In the genomic region with DNA sequence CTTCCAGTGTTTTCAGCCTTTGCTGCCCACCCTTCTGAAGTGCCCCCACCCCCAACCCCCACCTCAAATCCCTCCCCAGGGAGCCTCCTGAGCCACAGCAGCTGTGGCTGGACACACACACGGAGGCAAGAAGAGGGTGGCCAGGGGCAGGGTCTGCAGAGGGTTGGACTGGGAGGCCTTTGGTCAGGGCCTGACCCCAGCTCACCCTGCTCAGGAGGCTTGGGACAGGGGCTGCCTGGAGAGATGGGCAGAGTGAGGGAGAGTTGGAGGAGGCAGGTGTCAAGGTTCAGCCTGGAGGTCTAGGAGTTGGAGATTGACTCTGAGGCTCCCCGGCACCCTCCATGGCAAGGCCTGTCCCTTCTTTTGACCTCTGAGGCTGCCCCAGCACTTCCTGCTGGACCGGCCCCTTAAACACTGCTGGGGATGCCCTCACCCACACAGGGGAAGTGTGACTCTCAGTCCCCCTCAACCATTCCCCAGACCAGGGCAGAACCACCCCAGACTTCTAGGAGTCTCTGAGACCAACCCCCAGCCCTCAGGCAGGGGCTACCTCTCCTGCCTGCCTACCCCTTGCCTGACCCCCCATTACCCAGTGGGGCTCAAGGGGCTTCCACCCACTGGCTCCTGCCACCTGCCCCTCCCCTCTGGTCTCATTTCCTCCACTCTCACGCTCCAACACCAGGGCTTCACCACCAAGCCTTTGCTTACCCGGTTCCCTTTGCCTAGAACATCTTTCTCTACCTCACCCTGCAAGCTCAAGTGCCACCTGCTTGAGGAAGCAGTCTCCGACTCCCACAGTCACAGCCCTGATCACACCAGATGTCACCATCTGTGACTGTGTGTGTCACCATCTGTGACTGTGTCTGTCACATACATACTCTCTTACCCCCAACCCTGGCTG, we compare ENCODE assay signal across 8 cellular contexts. TPM values are rescaled to one million over a fixed set of nuclear protein-coding genes. Genes with fewer than 3 reads are reported as not detected.
A peak's percentile ranks its signal among the peaks of the same experiment; 100 is the strongest.
DNase-seq lines count a peak whose midpoint lies in the region; ATAC-seq and TF ChIP-seq lines count a peak whose summit lies in the region.

No MANE protein-coding gene starts in this region.

- H3K4me1 Mint-ChIP-seq in Caco-2 (ENCODE audit: low read depth, unreplicated experiment), result peaks cover 41% of the 10 kb centered on the region
- peaks cover 85% of the 10 kb centered on the region for H3K4me1 Mint-ChIP-seq in dendritic cell treated with granulocyte-macrophage colony-stimulating factor and Interleukin-4, amounts not matched to agents 40 ng/mL and 50 ng/mL, for 4 days (ENCODE audit: low read depth)

- DNase-seq in Caco-2 (peak in 1 of 2 experiments; percentile 40), IMR-90 (no peak), NCI-H1417 treated with DMSO at 0.1 percent for 48 hours (lab: John Stamatoyannopoulos, UW) (no peak), NCI-H187 (lab: John Stamatoyannopoulos, UW) (no peak)
- DNase-seq in activated CD4-positive, alpha-beta T cell treated with anti-CD3 and anti-CD28 coated beads for 4 hours, result no peak
- no peak for DNase-seq in activated effector memory CD4-positive, alpha-beta T cell treated with anti-CD3 and anti-CD28 coated beads, Interleukin-2, amount 50 U/mL, for 16 hours

- no peak for ATAC-seq in IMR-90 (ENCODE audit: low read depth)

- TF ChIP-seq RAD21 in IMR-90 (IDR thresholded peaks at IDR 0.05; ENCODE audit: low read length), result no peak

- no peak overlapping the region for H2BK20ac ChIP-seq in IMR-90 (ENCODE audit: low read depth, low read length)

- H3K9me3 Mint-ChIP-seq in Caco-2 (ENCODE audit: unreplicated experiment), result no peaks in the 10 kb centered on the region
- no peaks in the 10 kb centered on the region for H3K9me3 Mint-ChIP-seq in dendritic cell treated with granulocyte-macrophage colony-stimulating factor and Interleukin-4, amounts not matched to agents 40 ng/mL and 50 ng/mL, for 4 days

- H2BK120ac ChIP-seq in IMR-90 (ENCODE audit: low read depth, low read length), result no peak overlapping the region

- no peak overlapping the region for H4K91ac ChIP-seq in IMR-90 (ENCODE audit: insufficient read depth, low read depth, low read length)

- no TSS peak for BruUV-seq in Caco-2 (replicated peaks; lab: Mats Ljungman, UMichigan)
- no TSS peak for BruUV-seq in IMR-90 (replicated peaks; lab: Mats Ljungman, UMichigan)

- no peaks in the 10 kb centered on the region for H3K9me3 ChIP-seq in Caco-2
- H3K9me3 ChIP-seq in IMR-90 (ENCODE audit: control insufficient read depth, insufficient read depth, low read length), result no peaks in the 10 kb centered on the region

- peaks cover 11% of the 10 kb centered on the region for H3K36me3 Mint-ChIP-seq in Caco-2 (ENCODE audit: insufficient read depth, unreplicated experiment)
- H3K36me3 Mint-ChIP-seq in dendritic cell treated with granulocyte-macrophage colony-stimulating factor and Interleukin-4, amounts not matched to agents 40 ng/mL and 50 ng/mL, for 4 days (ENCODE audit: low read depth), result peaks cover 21% of the 10 kb centered on the region

- no peak overlapping the region for H3K4me3 Mint-ChIP-seq in Caco-2 (ENCODE audit: unreplicated experiment)
- no peak overlapping the region for H3K4me3 Mint-ChIP-seq in dendritic cell treated with granulocyte-macrophage colony-stimulating factor and Interleukin-4, amounts not matched to agents 40 ng/mL and 50 ng/mL, for 4 days

- no peak overlapping the region; the same call in 1 of the 2 replicates for H3K14ac ChIP-seq in IMR-90 (replicated peaks; ENCODE audit: low read depth, low read length)

- H2BK5ac ChIP-seq in IMR-90 (ENCODE audit: low read depth, low read length, poor library complexity, severe bottlenecking), result no peak overlapping the region

- in situ Hi-C loops in IMR-90 (cut with MboI; ENCODE audit: low sequenced_read_pairs), result no loop called here

- TF ChIP-seq POLR2A in GM19099 (IDR thresholded peaks at IDR 0.05; ENCODE audit: extremely low read depth, insufficient read length, low read depth) (peak; percentile 11), IMR-90 (IDR thresholded peaks at IDR 0.05; ENCODE audit: low read depth, low read length) (no peak)

- no peak overlapping the region for H3K4me2 ChIP-seq in IMR-90 (ENCODE audit: low read depth, low read length)

- WGBS in IMR-90 (ENCODE audit: extremely low coverage in 2 of 2, insufficient read length in 1 of 2), 2 experiments, result 100% methylated on average over 1 of the region's 6 CpGs; no CpG with 5 or more reads in 1 of the 2 experiments

- no peak overlapping the region for H2AK9ac ChIP-seq in IMR-90 (replicated peaks; ENCODE audit: low read depth, low read length, poor library complexity)

- H3K4me3 ChIP-seq in Caco-2 (ENCODE audit: low read depth, low read length) (no peak overlapping the region), IMR-90 (ENCODE audit: insufficient read depth, low read depth, low read length) (no peak overlapping the region)

- no peak overlapping the region for H2BK15ac ChIP-seq in IMR-90 (ENCODE audit: low read depth, low read length)

- H3K4me1 ChIP-seq in Caco-2 (peaks cover 29% of the 10 kb centered on the region), IMR-90 (ENCODE audit: control insufficient read depth, insufficient read depth, low read length) (peaks cover 13% of the 10 kb centered on the region)

- no peak overlapping the region for H3K18ac ChIP-seq in IMR-90 (ENCODE audit: low read depth, low read length)

- no peak overlapping the region; the same call in 1 of the 2 replicates for H3K23ac ChIP-seq in IMR-90 (ENCODE audit: low read depth, low read length)

- no peak overlapping the region for H3K9ac ChIP-seq in IMR-90 (ENCODE audit: low read depth, low read length)

- H2AK5ac ChIP-seq in IMR-90 (ENCODE audit: low read depth, low read length), result peak overlapping the region; percentile 24; the same call in 1 of the 2 replicates

- no peaks in the 10 kb centered on the region for H3K27me3 ChIP-seq in Caco-2 (replicated peaks; ENCODE audit: control insufficient read depth, insufficient read depth, low read length)
- no peaks in the 10 kb centered on the region for H3K27me3 ChIP-seq in IMR-90 (ENCODE audit: control insufficient read depth, insufficient read depth, low read length)

- H4K5ac ChIP-seq in IMR-90 (ENCODE audit: low read depth, low read length), result no peak overlapping the region

- H3K36me3 ChIP-seq in Caco-2 (ENCODE audit: control insufficient read depth, insufficient read depth, low read length) (peaks cover 2% of the 10 kb centered on the region), IMR-90 (ENCODE audit: control insufficient read depth, insufficient read depth, low read length) (0 out of 2 replicates have a peak, but pooled peaks cover 1% of the 10 kb centered on the region)

- H3K9me1 ChIP-seq in IMR-90 (ENCODE audit: insufficient read depth, low read length), result peaks cover 24% of the 10 kb centered on the region

- peak overlapping the region; percentile 9 for H2AFZ ChIP-seq in IMR-90 (replicated peaks; ENCODE audit: low read length, poor library complexity)

- peaks cover 33 to 73% of the 10 kb centered on the region in 2 experiments for H3K79me1 ChIP-seq in IMR-90 (ENCODE audit: low read depth in 1 of 2, low read length in 2 of 2)

- no peak overlapping the region for H3K56ac ChIP-seq in IMR-90 (ENCODE audit: extremely low read depth, insufficient read depth, low read length)

- no peak for TF ChIP-seq CTCF in Caco-2 (IDR thresholded peaks at IDR 0.05; ENCODE audit: insufficient read depth in 1 of 2, low read depth in 1 of 2, low read length in 1 of 2, severe bottlenecking in 1 of 2, unreplicated experiment in 1 of 2)
- no peak for TF ChIP-seq CTCF in IMR-90 (conservative IDR thresholded peaks at IDR 0.05; ENCODE audit: low read depth, low read length)

- H3K27me3 Mint-ChIP-seq in Caco-2 (ENCODE audit: insufficient read depth, unreplicated experiment), result no peaks in the 10 kb centered on the region
- no peaks in the 10 kb centered on the region for H3K27me3 Mint-ChIP-seq in dendritic cell treated with granulocyte-macrophage colony-stimulating factor and Interleukin-4, amounts not matched to agents 40 ng/mL and 50 ng/mL, for 4 days

- no peak overlapping the region for H4K8ac ChIP-seq in IMR-90 (ENCODE audit: low read depth in 2 of 2, low read length in 2 of 2)

- CTCF ChIA-PET in Caco-2 (lab: Charles Lee), result interaction anchor here (3.4 kb wide), 1 partner anchor 18 kb away, joined by 20 read pairs; no protein-coding TSS in a partner anchor
- CTCF ChIA-PET in IMR-90 (lab: Yijun Ruan, JAX), result no interaction called here

- POLR2A ChIA-PET in Caco-2 (lab: Charles Lee) (interaction anchor here (1.0 kb wide), 1 partner anchor 43 kb away, joined by 4 read pairs; no protein-coding TSS in a partner anchor), IMR-90 (lab: Charles Lee; ENCODE audit: unreplicated experiment) (no interaction called here)

- intact Hi-C loops in Caco-2 (cut with micrococcal nuclease; ENCODE audit: unreplicated experiment), result no loop called here
- intact Hi-C loops in IMR-90 (cut with micrococcal nuclease), result no loop called here
- intact Hi-C loops in dendritic cell treated with granulocyte-macrophage colony-stimulating factor and Interleukin-4, amounts not matched to agents 40 ng/mL and 50 ng/mL, for 4 days (cut with micrococcal nuclease), result no loop called here

- H3K27ac ChIP-seq in IMR-90 (ENCODE audit: insufficient read depth, low read length), result no peak overlapping the region

- dilution Hi-C loops in IMR-90 (cut with HindIII; ENCODE audit: low sequenced_read_pairs, unreplicated experiment), result no loop called here

- H3K4ac ChIP-seq in IMR-90 (ENCODE audit: low read depth, low read length), result no peak overlapping the region

- H4K20me1 ChIP-seq in IMR-90 (ENCODE audit: insufficient read depth, low read length), result peaks cover 34% of the 10 kb centered on the region

- H3K27ac Mint-ChIP-seq in Caco-2 (ENCODE audit: unreplicated experiment), result peak overlapping the region; percentile 91
- H3K27ac Mint-ChIP-seq in dendritic cell treated with granulocyte-macrophage colony-stimulating factor and Interleukin-4, amounts not matched to agents 40 ng/mL and 50 ng/mL, for 4 days, result peak overlapping the region; percentile 90

TF ChIP-seq in IMR-90, 13 proteins besides CTCF, POLR2A, EP300 and RAD21 (continues in another document):
- no peak for TF ChIP-seq CEBPB (IDR thresholded peaks at IDR 0.05; ENCODE audit: low read depth, low read length)
- TF ChIP-seq MXI1 (IDR thresholded peaks at IDR 0.05; ENCODE audit: borderline replicate concordance, low read depth, low read length), result no peak
- TF ChIP-seq MAZ (IDR thresholded peaks at IDR 0.05; ENCODE audit: borderline replicate concordance, low read depth, low read length), result no peak
- TF ChIP-seq NFE2L2 (IDR thresholded peaks at IDR 0.05; ENCODE audit: low read depth, low read length), result no peak
- TF ChIP-seq MAFK (IDR thresholded peaks at IDR 0.05; ENCODE audit: low read depth, low read length), result no peak

RNA-seq across cellular contexts. Expression of a gene that starts 8.6 kb away (rescaled TPM):
- 87.1 and 102 TPM in 2 replicates for total RNA-seq in Caco-2 (2022)
- 37.6 and 38.0 TPM in 2 replicates for total RNA-seq in IMR-90 (2012; rRNA removed)
- polyA plus RNA-seq in IMR-90 (2012; rRNA removed), result 59.4 and 63.1 TPM in 2 replicates
- polyA plus RNA-seq in IMR-90 (2012; cell fraction: cytosol; rRNA removed), result 42.2 and 63.5 TPM in 2 replicates
- polyA plus RNA-seq in IMR-90 (2012; cell fraction: nucleus; rRNA removed; ENCODE audit: low replicate concordance), result 119 and 357 TPM in 2 replicates

RNA-seq across cellular contexts. Expression of a gene that starts 50.3 kb away (rescaled TPM):
- total RNA-seq in Caco-2 (2022) (492 and 501 TPM in 2 replicates), IMR-90 (2012; rRNA removed) (22.2 and 23.8 TPM in 2 replicates)
- polyA plus RNA-seq in IMR-90 (2012; rRNA removed), result 32.9 and 37.4 TPM in 2 replicates
- 51.8 and 54.8 TPM in 2 replicates for polyA plus RNA-seq in IMR-90 (2012; cell fraction: cytosol; rRNA removed)
- 18.7 and 29.9 TPM in 2 replicates for polyA plus RNA-seq in IMR-90 (2012; cell fraction: nucleus; rRNA removed; ENCODE audit: low replicate concordance)

Comparison
In these comparisons a context has a peak if more than half of its experiments do, and no peak if none do; other contexts are left out.
1. RNA of a gene that starts 50.3 kb away (total RNA-seq): 492 to 501 TPM in Caco-2; 22.2 to 23.8 TPM in IMR-90; every median in the first group is over 10 times any median in the second.